In the genomic region with DNA sequence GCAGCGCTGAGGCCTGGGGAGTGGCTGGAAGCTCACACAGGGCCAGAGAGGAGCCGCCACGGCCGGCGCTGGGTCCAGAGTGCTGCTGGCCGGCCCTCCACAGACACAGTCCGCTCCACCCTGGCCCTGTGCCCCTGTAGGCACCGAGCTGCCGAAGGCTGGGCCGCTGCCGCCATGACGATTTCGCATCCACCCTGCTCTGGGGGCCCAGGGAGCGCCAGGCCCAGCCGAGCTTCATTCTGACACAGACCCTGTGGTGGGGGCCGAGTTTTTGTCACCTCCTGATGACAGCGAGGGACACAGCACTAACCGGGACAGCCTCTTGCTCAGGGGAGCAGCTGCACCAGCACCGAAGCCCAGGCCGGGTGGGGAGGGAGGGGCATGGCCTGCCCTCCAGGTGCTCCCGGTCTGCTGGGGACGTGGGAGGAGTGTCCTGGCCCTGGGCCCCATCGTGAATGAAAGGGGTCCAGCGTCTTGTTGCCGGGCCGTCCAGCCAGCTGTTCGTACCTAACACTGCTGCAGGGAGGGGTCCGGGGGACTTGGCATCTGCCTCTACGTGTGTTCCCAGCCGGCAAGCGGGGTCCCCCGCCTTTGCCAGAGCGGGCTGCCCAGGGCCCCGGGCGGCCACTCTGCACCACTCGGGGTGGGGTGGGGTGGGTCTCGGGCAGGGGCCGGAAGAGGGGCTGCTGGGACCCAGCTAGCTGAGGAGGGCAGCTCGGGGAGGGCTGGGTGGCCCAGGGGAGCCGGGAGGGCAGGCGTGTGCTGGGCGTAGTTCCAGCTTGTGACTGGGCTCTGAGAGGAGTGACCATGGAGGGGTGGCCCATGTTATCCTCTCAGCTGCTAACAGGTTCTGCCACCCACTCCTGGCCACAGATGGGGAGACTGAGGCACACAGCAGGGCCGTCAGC, we compare ENCODE assay signal across 17 cellular contexts. TPM values are rescaled to one million over a fixed set of nuclear protein-coding genes. Genes with fewer than 3 reads are reported as not detected.
"Had no signal": no experiment of that assay in that cellular context is flagged by ENCODE, and none has a peak within 500 bp of the region (broad histone marks: within the 10 kb centered on the region; RNA-seq: fewer than 3 reads in every experiment).

No MANE protein-coding gene starts in this region.

- H3K4me1 ChIP-seq: prostate gland, thyroid gland had no signal

- H3K36me3 ChIP-seq: brain microvascular endothelial cell, prostate gland, thyroid gland, uterus had no signal

- ATAC-seq: natural killer cell had no signal

- H3K27ac ChIP-seq: brain microvascular endothelial cell, prostate gland, thyroid gland, uterus had no signal

- H3K4me3 ChIP-seq: prostate gland, thyroid gland, uterus had no signal

- H3K9me3 ChIP-seq: prostate gland, thyroid gland, uterus had no signal

- H3K27me3 ChIP-seq: thyroid gland had no signal

- DNase-seq: activated CD4-positive, CD25-positive, alpha-beta regulatory T cell; activated T-cell treated with anti-CD3 and anti-CD28 coated beads, Interleukin-2, amount 50 U/mL, for 1 hour; amniotic stem cell; brain microvascular endothelial cell; mammary epithelial cell; natural killer cell; stimulated activated CD4-positive, alpha-beta T cell treated with anti-CD3 and anti-CD28 coated beads, Interleukin-4, amount 100 ng/mL, for 1 hour; stimulated activated CD8-positive, alpha-beta memory T cell treated with anti-CD3 and anti-CD28 coated beads, Interleukin-4, amount 100 ng/mL, for 48 hours; T-helper 2 cell; thyroid gland; uterus had no signal

RNA-seq across cellular contexts. Expression of a gene that starts 26.9 kb away (rescaled TPM):
- total RNA-seq: cerebellum, mammary epithelial cell, natural killer cell, thyroid gland, uterus had no signal
- polyA plus RNA-seq: mammary epithelial cell had no signal

RNA-seq across cellular contexts. Expression of a gene that starts 50.4 kb away (rescaled TPM):
- total RNA-seq: cerebellum, dermis microvascular lymphatic vessel endothelial cell, mammary epithelial cell, mucosa of gallbladder, natural killer cell, occipital lobe, thyroid gland, uterus had no signal
- polyA plus RNA-seq: esophagus, mammary epithelial cell had no signal
